Comparison of ENCODE assay signal across 17 cellular contexts in the genomic region with DNA sequence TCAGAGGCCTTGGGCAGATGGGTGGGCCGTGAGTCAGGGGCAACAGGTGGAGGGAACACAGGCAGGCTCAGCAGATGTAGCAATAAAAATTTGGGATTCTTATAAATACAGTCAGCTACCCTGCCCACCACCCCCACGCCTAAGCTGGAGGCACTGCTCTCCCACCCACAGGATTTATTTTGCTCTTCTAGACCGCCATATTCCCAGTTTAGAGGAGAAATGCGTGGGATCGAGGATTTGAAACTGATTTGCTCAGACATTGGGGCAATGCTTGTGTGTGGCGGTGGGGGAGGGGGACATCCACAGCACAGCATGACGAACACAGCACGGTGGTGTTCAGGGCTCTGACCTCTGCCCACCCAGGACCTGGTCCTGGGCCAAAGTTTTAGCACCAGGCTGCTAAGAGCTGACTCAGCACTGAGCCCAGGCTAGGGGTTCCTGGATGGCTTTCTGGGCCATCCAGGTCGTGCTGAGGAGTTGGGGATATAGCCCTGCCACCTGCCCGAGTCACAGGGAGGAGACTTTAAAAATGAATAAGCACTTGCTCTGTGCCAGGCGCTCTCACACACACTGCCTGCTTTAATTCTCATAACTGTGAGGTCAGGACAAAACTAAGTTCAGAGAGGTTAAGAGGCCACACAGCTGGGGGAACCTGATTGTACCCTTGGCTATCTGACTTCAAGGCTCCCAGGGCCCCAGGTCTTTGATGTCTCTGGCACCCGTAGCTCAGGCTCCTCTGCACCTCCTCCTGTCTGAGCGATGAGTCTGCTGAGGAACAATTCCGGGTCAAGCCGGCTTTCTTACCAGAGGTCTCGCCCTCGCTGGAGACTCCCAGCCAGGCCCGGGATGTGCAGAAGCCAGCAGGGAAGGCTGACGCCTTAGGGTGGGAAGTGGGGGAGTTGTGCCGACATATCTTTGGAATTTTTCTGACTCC. TPM values are rescaled to one million over a fixed set of nuclear protein-coding genes. Genes with fewer than 3 reads are reported as not detected.
A peak's percentile ranks its signal among the peaks of the same experiment; 100 is the strongest.
DNase-seq lines count a peak whose midpoint lies in the region; ATAC-seq and TF ChIP-seq lines count a peak whose summit lies in the region.
"Had no signal": no experiment of that assay in that cellular context is flagged by ENCODE, and none has a peak within 500 bp of the region (broad histone marks: within the 10 kb centered on the region; RNA-seq: fewer than 3 reads in every experiment).

No MANE protein-coding gene starts in this region.

- H3K4me1 ChIP-seq in osteoblast (ENCODE audit: insufficient read depth, low read length): peaks cover 45% of the 10 kb centered on the region
- H3K4me1 ChIP-seq in vagina: peaks cover 59% of the 10 kb centered on the region
- H3K4me1 ChIP-seq: HAP-1 had no signal

- peak overlapping the region; percentile 7 to 21 for H3K27ac Mint-ChIP-seq in activated naive CD4-positive, alpha-beta T cell treated with anti-CD3 and anti-CD28 coated beads, Interleukin-2, amount 50 U/mL, for 72 hours
- no peak overlapping the region for H3K27ac Mint-ChIP-seq in activated naive CD4-positive, alpha-beta T cell treated with anti-CD3 and anti-CD28 coated beads for 36 hours
- H3K27ac Mint-ChIP-seq: CD14-positive monocyte had no signal

- TF ChIP-seq POLR2A in vagina (IDR thresholded peaks at IDR 0.05): no peak

- CTCF ChIA-PET in activated naive CD4-positive, alpha-beta T cell treated with anti-CD3 and anti-CD28 coated beads for 36 hours (lab: Charles Lee): interaction anchor here (1.3 kb wide), 1 partner anchor 103 kb away, joined by 6 read pairs; the partner anchor contains the start of gene AHCYL1

- no peaks in the 10 kb centered on the region for H4K20me1 ChIP-seq in osteoblast (ENCODE audit: insufficient read depth, low read length)

- TF ChIP-seq CTCF in osteoblast (IDR thresholded peaks at IDR 0.05; ENCODE audit: extremely low read depth, low read depth, low read length) (no peak), vagina (IDR thresholded peaks at IDR 0.05) (no peak)

- no peaks in the 10 kb centered on the region for H3K4me1 Mint-ChIP-seq in activated naive CD4-positive, alpha-beta T cell treated with anti-CD3 and anti-CD28 coated beads for 36 hours (ENCODE audit: low read depth)

- H3K79me2 ChIP-seq in osteoblast (ENCODE audit: insufficient read depth, low read length): no peaks in the 10 kb centered on the region

- no peaks in the 10 kb centered on the region for H3K36me3 Mint-ChIP-seq in activated naive CD4-positive, alpha-beta T cell treated with anti-CD3 and anti-CD28 coated beads, Interleukin-2, amount 50 U/mL, for 72 hours
- no peaks in the 10 kb centered on the region for H3K36me3 Mint-ChIP-seq in activated naive CD4-positive, alpha-beta T cell treated with anti-CD3 and anti-CD28 coated beads for 36 hours (ENCODE audit: low read depth)

- H3K4me3 ChIP-seq in osteoblast (ENCODE audit: insufficient read depth, low read length) (no peak overlapping the region), vagina (no peak overlapping the region)
- H3K4me3 ChIP-seq: esophagus muscularis mucosa, HAP-1, PC-9, upper lobe of left lung had no signal

- H3K9me3 ChIP-seq in osteoblast (ENCODE audit: low read depth, low read length) (no peaks in the 10 kb centered on the region), vagina (no peaks in the 10 kb centered on the region)
- H3K9me3 ChIP-seq: esophagus muscularis mucosa, HAP-1, upper lobe of left lung had no signal

- peak; percentile 18 to 28 for ATAC-seq in activated naive CD4-positive, alpha-beta T cell treated with anti-CD3 and anti-CD28 coated beads, Interleukin-2, amount 50 U/mL, for 72 hours
- ATAC-seq in GM21717 (IDR thresholded peaks at IDR 0.05; ENCODE audit: unreplicated experiment) (no peak), GM21528 (IDR thresholded peaks at IDR 0.05; ENCODE audit: low FRiP score, unreplicated experiment) (no peak), HG03045 (IDR thresholded peaks at IDR 0.05; ENCODE audit: unreplicated experiment) (no peak)

- no peak overlapping the region for H3K4me2 ChIP-seq in osteoblast (ENCODE audit: insufficient read depth, low read length)
- H3K4me2 ChIP-seq: PC-9 had no signal

- no peaks in the 10 kb centered on the region for H3K9me3 Mint-ChIP-seq in activated naive CD4-positive, alpha-beta T cell treated with anti-CD3 and anti-CD28 coated beads, Interleukin-2, amount 50 U/mL, for 72 hours
- H3K9me3 Mint-ChIP-seq in activated naive CD4-positive, alpha-beta T cell treated with anti-CD3 and anti-CD28 coated beads for 36 hours: no peaks in the 10 kb centered on the region
- H3K9me3 Mint-ChIP-seq: CD14-positive monocyte had no signal

- no peaks in the 10 kb centered on the region for H3K36me3 ChIP-seq in osteoblast (ENCODE audit: insufficient read depth, low read length)
- no peaks in the 10 kb centered on the region for H3K36me3 ChIP-seq in vagina
- H3K36me3 ChIP-seq: esophagus muscularis mucosa, HAP-1, upper lobe of left lung had no signal

- DNase-seq in activated naive CD4-positive, alpha-beta T cell treated with anti-CD3 and anti-CD28 coated beads, Interleukin-2, amount 50 U/mL, for 72 hours (ENCODE audit: low spot score in 2 of 2): no peak
- no peak for DNase-seq in activated naive CD4-positive, alpha-beta T cell treated with anti-CD3 and anti-CD28 coated beads for 36 hours
- peak; percentile 36 for DNase-seq in ecto neural progenitor cell (ENCODE audit: low spot score)
- peak; percentile 32 for DNase-seq in osteoblast (ENCODE audit: insufficient read length, low spot score, missing footprints)
- no peak for DNase-seq in vagina (ENCODE audit: extremely low spot score in 2 of 2)
- DNase-seq: activated effector memory CD4-positive, alpha-beta T cell treated with Interleukin-2 at 50 U/mL for 16 hours; NCI-H2029; NCI-H748 treated with DMSO at 0.1 percent for 48 hours; stimulated activated CD4-positive, alpha-beta T cell treated with anti-CD3 and anti-CD28 coated beads, Interleukin-4, amount 100 ng/mL, for 4 hours had no signal

- H2AFZ ChIP-seq in osteoblast (ENCODE audit: low read length): no peak overlapping the region
- H2AFZ ChIP-seq: PC-9 had no signal

- intact Hi-C loops in activated naive CD4-positive, alpha-beta T cell treated with anti-CD3 and anti-CD28 coated beads for 36 hours (cut with micrococcal nuclease): no loop called here
- intact Hi-C loops in vagina (cut with DNase I): no loop called here

- no peak overlapping the region for H3K4me3 Mint-ChIP-seq in activated naive CD4-positive, alpha-beta T cell treated with anti-CD3 and anti-CD28 coated beads for 36 hours
- H3K4me3 Mint-ChIP-seq: CD14-positive monocyte had no signal

- H3K27me3 ChIP-seq in osteoblast (ENCODE audit: insufficient read depth, low read length) (no peaks in the 10 kb centered on the region), vagina (no peaks in the 10 kb centered on the region)
- H3K27me3 ChIP-seq: esophagus muscularis mucosa, upper lobe of left lung had no signal

- H3K27me3 Mint-ChIP-seq in activated naive CD4-positive, alpha-beta T cell treated with anti-CD3 and anti-CD28 coated beads for 36 hours (ENCODE audit: low read depth): no peaks in the 10 kb centered on the region

- H3K27ac ChIP-seq in osteoblast (ENCODE audit: low read depth, low read length): peak overlapping the region; percentile 15
- peak overlapping the region; percentile 60 for H3K27ac ChIP-seq in vagina
- H3K27ac ChIP-seq: PC-9, upper lobe of left lung had no signal

RNA-seq across cellular contexts. Expression of gene CSF1, which starts 29.4 kb away (rescaled TPM):
- 10 to 100 TPM; 13.7 to 19.9 TPM for total RNA-seq in activated naive CD4-positive, alpha-beta T cell treated with anti-CD3 and anti-CD28 coated beads, Interleukin-2, amount 50 U/mL, for 72 hours
- 10 to 100 TPM; 12.0 to 13.5 TPM for total RNA-seq in activated naive CD4-positive, alpha-beta T cell treated with anti-CD3 and anti-CD28 coated beads for 36 hours
- total RNA-seq in osteoblast (38.0 and 53.9 TPM in 2 replicates), vagina (159 TPM)

Comparison
In these comparisons a context has a peak if more than half of its experiments do, and no peak if none do; other contexts are left out.
1. ATAC-seq: peak in activated naive CD4-positive, alpha-beta T cell treated with anti-CD3 and anti-CD28 coated beads, Interleukin-2, amount 50 U/mL, for 72 hours (2 of 2); none in GM21717 (single experiment), GM21528 (single experiment) and HG03045 (single experiment).
2. DNase-seq: peak in ecto neural progenitor cell (single experiment) and osteoblast (single experiment); none in activated naive CD4-positive, alpha-beta T cell treated with anti-CD3 and anti-CD28 coated beads, Interleukin-2, amount 50 U/mL, for 72 hours (0 of 2), activated naive CD4-positive, alpha-beta T cell treated with anti-CD3 and anti-CD28 coated beads for 36 hours (single experiment) and vagina (0 of 2).